In genomic region chr22:26658161-26658560, GRCh38 we compare ENCODE assay signal across 9 cellular contexts. TPM values are rescaled to one million over a fixed set of nuclear protein-coding genes. Genes with fewer than 3 reads are reported as not detected.
DNase-seq lines count a peak whose midpoint lies in the region; ATAC-seq and TF ChIP-seq lines count a peak whose summit lies in the region.
"Had no signal": no experiment of that assay in that cellular context is flagged by ENCODE, and none has a peak within 500 bp of the region (broad histone marks: within the 10 kb centered on the region; RNA-seq: fewer than 3 reads in every experiment).

No MANE protein-coding gene starts in this region.

- CTCF ChIA-PET in activated CD8-positive, alpha-beta memory T cell treated with anti-CD3 and anti-CD28 coated beads, Interleukin-2, amount 10 ng/mL, durations not matched to agents 7 days and 5 days (lab: Charles Lee): interaction anchor here (1.9 to 2.1 kb wide), 2 partner anchors 10 to 176 kb away, joined by 4 to 5 read pairs; no protein-coding TSS in a partner anchor
- CTCF ChIA-PET in T-cell (lab: Charles Lee): interaction anchor here in 1 of 2 donors (1.3 kb wide), 1 partner anchor 15 kb away, joined by 4 read pairs; no protein-coding TSS in a partner anchor

- peak overlapping the region; percentile 86 for H3K4me3 Mint-ChIP-seq in activated CD8-positive, alpha-beta memory T cell treated with anti-CD3 and anti-CD28 coated beads, Interleukin-2, amount 10 ng/mL, durations not matched to agents 7 days and 5 days
- peak overlapping the region; percentile 90 to 93 (median 91) for H3K4me3 Mint-ChIP-seq in T-cell
- peak overlapping the region; percentile 91 for H3K4me3 Mint-ChIP-seq in stimulated activated naive CD8-positive, alpha-beta T cell treated with anti-CD3 and anti-CD28 coated beads, Interleukin-15, amount 100 ng/mL, for 72 hours

- no peak for TF ChIP-seq CTCF in fibroblast of pulmonary artery (IDR thresholded peaks at IDR 0.05; ENCODE audit: low read length, missing control alignments)

- peaks cover 2% of the 10 kb centered on the region for H3K36me3 Mint-ChIP-seq in activated CD8-positive, alpha-beta memory T cell treated with anti-CD3 and anti-CD28 coated beads, Interleukin-2, amount 10 ng/mL, durations not matched to agents 7 days and 5 days
- no peaks in the 10 kb centered on the region for H3K36me3 Mint-ChIP-seq in T-cell

- H3K27me3 Mint-ChIP-seq in activated CD8-positive, alpha-beta memory T cell treated with anti-CD3 and anti-CD28 coated beads, Interleukin-2, amount 10 ng/mL, durations not matched to agents 7 days and 5 days: peaks cover 4% of the 10 kb centered on the region
- no peaks in the 10 kb centered on the region for H3K27me3 Mint-ChIP-seq in T-cell
- peaks cover 10% of the 10 kb centered on the region for H3K27me3 Mint-ChIP-seq in stimulated activated naive CD8-positive, alpha-beta T cell treated with anti-CD3 and anti-CD28 coated beads, Interleukin-15, amount 100 ng/mL, for 72 hours

- H3K27ac Mint-ChIP-seq in activated CD8-positive, alpha-beta memory T cell treated with anti-CD3 and anti-CD28 coated beads, Interleukin-2, amount 10 ng/mL, durations not matched to agents 7 days and 5 days: peak overlapping the region; percentile 90
- H3K27ac Mint-ChIP-seq in T-cell: peak overlapping the region; percentile 89 to 93
- peak overlapping the region in 1 of 2 donors; percentile 85 for H3K27ac Mint-ChIP-seq in stimulated activated naive CD8-positive, alpha-beta T cell treated with anti-CD3 and anti-CD28 coated beads, Interleukin-15, amount 100 ng/mL, for 72 hours

- no peaks in the 10 kb centered on the region for H3K9me3 Mint-ChIP-seq in activated CD8-positive, alpha-beta memory T cell treated with anti-CD3 and anti-CD28 coated beads, Interleukin-2, amount 10 ng/mL, durations not matched to agents 7 days and 5 days (ENCODE audit: low read depth)
- no peaks in the 10 kb centered on the region for H3K9me3 Mint-ChIP-seq in T-cell
- H3K9me3 Mint-ChIP-seq in stimulated activated naive CD8-positive, alpha-beta T cell treated with anti-CD3 and anti-CD28 coated beads, Interleukin-15, amount 100 ng/mL, for 72 hours: no peaks in the 10 kb centered on the region

- POLR2A ChIA-PET in T-cell (lab: Charles Lee): interaction anchor here in 1 of 2 donors (0.6 kb wide), 1 partner anchor 143 kb away, joined by 3 read pairs; no protein-coding TSS in a partner anchor

- H3K4me3 ChIP-seq in fibroblast of pulmonary artery (replicated peaks; ENCODE audit: low read depth, low read length): peak overlapping the region; percentile 37

- DNase-seq in activated CD8-positive, alpha-beta memory T cell treated with anti-CD3 and anti-CD28 coated beads, Interleukin-2, amount 10 ng/mL, durations not matched to agents 7 days and 5 days: peak; percentile 50
- DNase-seq in activated CD8-positive, alpha-beta memory T cell treated with anti-CD3 and anti-CD28 coated beads, Interleukin-2, amount 50 U/mL, for 4 hours: no peak
- no peak for DNase-seq in T-cell
- no peak for DNase-seq in fibroblast of pulmonary artery (ENCODE audit: low read depth)
- no peak for DNase-seq in stimulated activated naive CD8-positive, alpha-beta T cell treated with anti-CD3 and anti-CD28 coated beads, Interleukin-15, amount 100 ng/mL, for 72 hours
- no peak for DNase-seq in ureter (ENCODE audit: low spot score)
- no peak for DNase-seq in medulla oblongata (ENCODE audit: extremely low spot score)

- H3K4me1 Mint-ChIP-seq in activated CD8-positive, alpha-beta memory T cell treated with anti-CD3 and anti-CD28 coated beads, Interleukin-2, amount 10 ng/mL, durations not matched to agents 7 days and 5 days: peaks cover 39% of the 10 kb centered on the region
- H3K4me1 Mint-ChIP-seq in T-cell: peaks cover 25 to 34% (median 30%) of the 10 kb centered on the region in 3 donors
- peaks cover 37% of the 10 kb centered on the region for H3K4me1 Mint-ChIP-seq in stimulated activated naive CD8-positive, alpha-beta T cell treated with anti-CD3 and anti-CD28 coated beads, Interleukin-15, amount 100 ng/mL, for 72 hours

- ATAC-seq in activated CD8-positive, alpha-beta memory T cell treated with anti-CD3 and anti-CD28 coated beads, Interleukin-2, amount 10 ng/mL, durations not matched to agents 7 days and 5 days: no peak
- ATAC-seq in T-cell (replicated peaks in 1 of 4) (peak in 3 of 4 experiments; percentile 20 to 22 (median 21)), GM19351 (IDR thresholded peaks at IDR 0.05; ENCODE audit: unreplicated experiment) (no peak)
- peak; percentile 63 for ATAC-seq in stimulated activated naive CD8-positive, alpha-beta T cell treated with anti-CD3 and anti-CD28 coated beads, Interleukin-15, amount 100 ng/mL, for 72 hours

RNA-seq across cellular contexts. Expression of gene MIAT, which starts 0.8 kb away (rescaled TPM):
- total RNA-seq in activated CD8-positive, alpha-beta memory T cell treated with anti-CD3 and anti-CD28 coated beads, Interleukin-2, amount 10 ng/mL, durations not matched to agents 7 days and 5 days: 100 to 1,000 TPM in 1 of 2 experiments, 10 to 100 TPM in 1; 66.5 to 125 TPM
- total RNA-seq in T-cell: 100 to 1,000 TPM in 3 of 5 donors, 10 to 100 TPM in 2; 45.8 to 237 (median 207) TPM
- total RNA-seq in ureter: 4.7 TPM

RNA-seq across cellular contexts. Expression of gene CRYBA4, which starts 36.4 kb away (rescaled TPM):
- total RNA-seq in activated CD8-positive, alpha-beta memory T cell treated with anti-CD3 and anti-CD28 coated beads, Interleukin-2, amount 10 ng/mL, durations not matched to agents 7 days and 5 days: under 1 TPM in 1 of 2 experiments, not detected in 1; 0.38 TPM
- not detected for total RNA-seq in T-cell
- 1.1 TPM for total RNA-seq in ureter
- total RNA-seq: urinary bladder had no signal

RNA-seq across cellular contexts. Expression of gene CRYBB1, which starts 40.3 kb away (rescaled TPM):
- under 1 TPM in 1 of 2 experiments, not detected in 1; 0.38 TPM for total RNA-seq in activated CD8-positive, alpha-beta memory T cell treated with anti-CD3 and anti-CD28 coated beads, Interleukin-2, amount 10 ng/mL, durations not matched to agents 7 days and 5 days
- total RNA-seq in T-cell (not detected), ureter (not detected)

Comparison
In these comparisons a context has a peak if more than half of its experiments do, and no peak if none do; other contexts are left out.
1. ATAC-seq: peak in T-cell (3 of 4) and stimulated activated naive CD8-positive, alpha-beta T cell treated with anti-CD3 and anti-CD28 coated beads, Interleukin-15, amount 100 ng/mL, for 72 hours (single experiment); none in activated CD8-positive, alpha-beta memory T cell treated with anti-CD3 and anti-CD28 coated beads, Interleukin-2, amount 10 ng/mL, durations not matched to agents 7 days and 5 days (single experiment) and GM19351 (single experiment).
2. Peak in every context shown above with its lines, with median percentiles within 50 percentile points of each other: H3K4me3 Mint-ChIP-seq.